Comparison of ENCODE assay signal across 13 cellular contexts in genomic region chr1:53450225-53450624, GRCh38. TPM values are rescaled to one million over a fixed set of nuclear protein-coding genes. Genes with fewer than 3 reads are reported as not detected.
DNase-seq lines count a peak whose midpoint lies in the region; ATAC-seq, FAIRE-seq and TF ChIP-seq lines count a peak whose summit lies in the region.
"Had no signal": no experiment of that assay in that cellular context is flagged by ENCODE, and none has a peak within 500 bp of the region (broad histone marks: within the 10 kb centered on the region; RNA-seq: fewer than 3 reads in every experiment).

No MANE protein-coding gene starts in this region.

- TF ChIP-seq POLR2A in tibial nerve (IDR thresholded peaks at IDR 0.05), result no peak

- no peaks in the 10 kb centered on the region for H3K27me3 ChIP-seq in HUES64 (ENCODE audit: insufficient read depth, low read length)
- H3K27me3 ChIP-seq in astrocyte (ENCODE audit: insufficient read depth, low read length), result no peaks in the 10 kb centered on the region
- H3K27me3 ChIP-seq in tibial nerve, result peaks cover 0 to 13% of the 10 kb centered on the region in 2 donors

- no peaks in the 10 kb centered on the region for H3K36me3 Mint-ChIP-seq in astrocyte (ENCODE audit: low read depth, unreplicated experiment)
- no peaks in the 10 kb centered on the region for H3K36me3 Mint-ChIP-seq in activated naive CD4-positive, alpha-beta T cell treated with anti-CD3 and anti-CD28 coated beads for 36 hours (ENCODE audit: low read depth)

- no peaks in the 10 kb centered on the region for H3K36me3 ChIP-seq in HUES64 (ENCODE audit: insufficient read depth, low read length)
- H3K36me3 ChIP-seq in astrocyte (ENCODE audit: insufficient read depth, low read length), result no peaks in the 10 kb centered on the region
- no peaks in the 10 kb centered on the region for H3K36me3 ChIP-seq in tibial nerve

- no peak for TF ChIP-seq EP300 in tibial nerve (IDR thresholded peaks at IDR 0.05)

- TF ChIP-seq CTCF in astrocyte (IDR thresholded peaks at IDR 0.05; ENCODE audit: insufficient read depth, low read depth, low read length) (peak; percentile 13), tibial nerve (IDR thresholded peaks at IDR 0.05) (no peak)

- intact Hi-C loops in activated naive CD4-positive, alpha-beta T cell treated with anti-CD3 and anti-CD28 coated beads for 36 hours (cut with micrococcal nuclease), result no loop called here

- FAIRE-seq in astrocyte (lab: Jason Lieb, UNC), result no peak
- FAIRE-seq: GM18507 had no signal

- H3K27me3 Mint-ChIP-seq in astrocyte (ENCODE audit: low read depth, unreplicated experiment), result peaks cover 1% of the 10 kb centered on the region
- H3K27me3 Mint-ChIP-seq in activated naive CD4-positive, alpha-beta T cell treated with anti-CD3 and anti-CD28 coated beads for 36 hours (ENCODE audit: low read depth), result peaks cover 2% of the 10 kb centered on the region

- 0 out of 2 replicates have a peak, but pooled peaks cover 2% of the 10 kb centered on the region for H3K9me3 ChIP-seq in HUES64 (ENCODE audit: insufficient read depth, low read depth, low read length)
- H3K9me3 ChIP-seq in astrocyte (ENCODE audit: insufficient read depth, low read depth, low read length), result no peaks in the 10 kb centered on the region
- no peaks in the 10 kb centered on the region for H3K9me3 ChIP-seq in tibial nerve

- H3K4me3 ChIP-seq in HUES64 (ENCODE audit: low read length) (no peak overlapping the region), astrocyte (ENCODE audit: insufficient read depth, low read depth, low read length) (no peak overlapping the region), tibial nerve (no peak overlapping the region)

- no peak overlapping the region; the same call in 1 of the 2 replicates for H3K9ac ChIP-seq in HUES64 (ENCODE audit: low read depth, low read length)
- H3K9ac ChIP-seq in astrocyte (ENCODE audit: low read length), result no peak overlapping the region

- H3K4me2 ChIP-seq in astrocyte (ENCODE audit: low read length), result no peak overlapping the region

- no peaks in the 10 kb centered on the region for H4K20me1 ChIP-seq in astrocyte (ENCODE audit: insufficient read depth, low read length)

- 38% methylated on average over 2 of the region's 2 CpGs for WGBS in HUES64
- 22 to 28% methylated on average over 2 of the region's 2 CpGs for WGBS in tibial nerve, 2 donors

- H3K4me1 ChIP-seq in HUES64 (ENCODE audit: insufficient read depth, low read length) (peaks cover 41% of the 10 kb centered on the region), astrocyte (ENCODE audit: insufficient read depth, low read length) (peaks cover 12% of the 10 kb centered on the region), tibial nerve (no peaks in the 10 kb centered on the region)

- peaks cover 21% of the 10 kb centered on the region for H3K4me1 Mint-ChIP-seq in astrocyte (ENCODE audit: low read depth, unreplicated experiment)
- no peaks in the 10 kb centered on the region for H3K4me1 Mint-ChIP-seq in activated naive CD4-positive, alpha-beta T cell treated with anti-CD3 and anti-CD28 coated beads for 36 hours (ENCODE audit: low read depth)

- no peaks in the 10 kb centered on the region for H3K9me3 Mint-ChIP-seq in astrocyte (ENCODE audit: unreplicated experiment)
- no peaks in the 10 kb centered on the region for H3K9me3 Mint-ChIP-seq in activated naive CD4-positive, alpha-beta T cell treated with anti-CD3 and anti-CD28 coated beads for 36 hours

- peak overlapping the region; percentile 70 for H3K27ac ChIP-seq in HUES64 (ENCODE audit: low read depth, low read length)
- no peak overlapping the region for H3K27ac ChIP-seq in astrocyte (ENCODE audit: low read depth, low read length)
- H3K27ac ChIP-seq in tibial nerve, result no peak overlapping the region

- peak overlapping the region; percentile 96 for H3K27ac Mint-ChIP-seq in astrocyte (ENCODE audit: unreplicated experiment)
- no peak overlapping the region for H3K27ac Mint-ChIP-seq in activated naive CD4-positive, alpha-beta T cell treated with anti-CD3 and anti-CD28 coated beads for 36 hours

- H3K4me3 Mint-ChIP-seq in astrocyte (ENCODE audit: unreplicated experiment), result no peak overlapping the region
- no peak overlapping the region for H3K4me3 Mint-ChIP-seq in activated naive CD4-positive, alpha-beta T cell treated with anti-CD3 and anti-CD28 coated beads for 36 hours

- H3K79me2 ChIP-seq in astrocyte (ENCODE audit: insufficient read depth, low read length), result no peaks in the 10 kb centered on the region

- peak; percentile 4 to 12 for DNase-seq in NCI-H524 (lab: John Stamatoyannopoulos, UW)
- DNase-seq in NCI-H524 treated with DMSO at 0.1 percent for 48 hours (lab: John Stamatoyannopoulos, UW), result no peak
- no peak for DNase-seq in astrocyte (ENCODE audit: low read depth)
- DNase-seq in mesenteric fat pad (ENCODE audit: low spot score), result peak; percentile 18
- DNase-seq in activated naive CD4-positive, alpha-beta T cell treated with anti-CD3 and anti-CD28 coated beads for 36 hours, result no peak
- DNase-seq in tibial nerve (ENCODE audit: low spot score in 2 of 2), result no peak
- DNase-seq: mesenchymal stem cell; stimulated activated naive CD4-positive, alpha-beta T cell treated with Interleukin-2 at 50 U/mL for 16 hours had no signal

- ATAC-seq in GM18858 (IDR thresholded peaks at IDR 0.05; ENCODE audit: unreplicated experiment), result no peak

- CTCF ChIA-PET in activated naive CD4-positive, alpha-beta T cell treated with anti-CD3 and anti-CD28 coated beads for 36 hours (lab: Charles Lee), result interaction anchor here (1.1 to 2.2 kb wide), 2 partner anchors 10 to 37 kb away, joined by 3 to 5 read pairs; partner anchors contain the start of gene DMRTB1

- no peak overlapping the region for H2AFZ ChIP-seq in astrocyte (ENCODE audit: low read depth, low read length)

RNA-seq across cellular contexts. Expression of gene DMRTB1, which starts 9.0 kb away (rescaled TPM):
- polyA plus RNA-seq in HUES64 (2013, experiment 1 of 2), result not detected
- 0.13 TPM for polyA plus RNA-seq in HUES64 (2013, experiment 2 of 2)
- not detected in 2 replicates for total RNA-seq in astrocyte
- total RNA-seq in mesenteric fat pad, result not detected
- not detected for total RNA-seq in activated naive CD4-positive, alpha-beta T cell treated with anti-CD3 and anti-CD28 coated beads for 36 hours
- total RNA-seq in tibial nerve, result not detected
- total RNA-seq: HT1080 had no signal
- polyA plus RNA-seq: esophagus had no signal

Comparison
In these comparisons a context has a peak if more than half of its experiments do, and no peak if none do; other contexts are left out.
1. DNase-seq: peak in NCI-H524 (2 of 2) and mesenteric fat pad (single experiment); none in NCI-H524 treated with DMSO at 0.1 percent for 48 hours (single experiment), astrocyte (single experiment), activated naive CD4-positive, alpha-beta T cell treated with anti-CD3 and anti-CD28 coated beads for 36 hours (single experiment) and tibial nerve (0 of 2).